In the genomic region with DNA sequence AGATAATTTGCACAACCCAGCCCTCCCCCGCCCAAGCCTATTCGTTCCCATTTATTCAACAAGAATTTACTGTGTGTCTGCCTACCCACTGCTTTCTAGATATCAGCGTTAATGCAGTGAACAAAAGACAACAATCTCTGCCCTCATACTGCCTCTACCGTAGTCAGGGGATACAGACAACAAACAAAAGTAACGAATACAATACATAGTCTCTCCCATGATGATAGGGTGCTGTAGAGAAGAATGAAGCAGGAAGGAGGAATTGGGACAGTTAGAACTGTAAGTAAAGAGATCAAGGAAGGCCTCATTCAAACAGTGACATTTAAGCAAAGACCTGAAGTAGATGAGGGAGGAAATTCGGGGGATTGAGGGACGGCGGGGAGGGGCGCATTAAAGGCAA, we compare ENCODE assay signal across 10 cellular contexts. TPM values are rescaled to one million over a fixed set of nuclear protein-coding genes. Genes with fewer than 3 reads are reported as not detected.
DNase-seq lines count a peak whose midpoint lies in the region; ATAC-seq and TF ChIP-seq lines count a peak whose summit lies in the region.
"Had no signal": no experiment of that assay in that cellular context is flagged by ENCODE, and none has a peak within 500 bp of the region (broad histone marks: within the 10 kb centered on the region; RNA-seq: fewer than 3 reads in every experiment).

No MANE protein-coding gene starts in this region.

- H3K4me2 ChIP-seq in SU-DHL-6 (ENCODE audit: low read depth, low read length, poor library complexity, severe bottlenecking), result peak overlapping the region; percentile 42

- H3K4me3 ChIP-seq in SU-DHL-6 (ENCODE audit: insufficient read depth, low read length, poor library complexity, severe bottlenecking) (no peak overlapping the region), fibroblast of villous mesenchyme (ENCODE audit: low read depth, low read length) (peak overlapping the region; percentile 100)

- peaks cover 33% of the 10 kb centered on the region; the same call in 1 of the 2 replicates for H3K36me3 ChIP-seq in SU-DHL-6 (ENCODE audit: low read length)
- H3K36me3 ChIP-seq: ovary had no signal

- H3K27me3 ChIP-seq in SU-DHL-6 (ENCODE audit: low read length), result no peaks in the 10 kb centered on the region
- H3K27me3 ChIP-seq: ovary had no signal

- no peak for TF ChIP-seq CTCF in SU-DHL-6 (IDR thresholded peaks at IDR 0.05; ENCODE audit: insufficient read depth, low read length, poor library complexity, severe bottlenecking)
- TF ChIP-seq CTCF in fibroblast of villous mesenchyme (IDR thresholded peaks at IDR 0.05; ENCODE audit: insufficient read depth, low read depth, low read length), result no peak

- H3K79me2 ChIP-seq in SU-DHL-6 (ENCODE audit: insufficient read depth, low read length), result peaks cover 48% of the 10 kb centered on the region

- H3K9me3 Mint-ChIP-seq in activated T-cell treated with anti-CD3 and anti-CD28 coated beads, Interleukin-2, amount 50 U/mL, for 72 hours, result no peaks in the 10 kb centered on the region
- no peaks in the 10 kb centered on the region for H3K9me3 Mint-ChIP-seq in stimulated activated naive CD8-positive, alpha-beta T cell treated with anti-CD3 and anti-CD28 coated beads, Interleukin-15, amount 100 ng/mL, for 72 hours

- H3K27ac Mint-ChIP-seq in activated T-cell treated with anti-CD3 and anti-CD28 coated beads, Interleukin-2, amount 50 U/mL, for 72 hours, result no peak overlapping the region
- no peak overlapping the region for H3K27ac Mint-ChIP-seq in stimulated activated naive CD8-positive, alpha-beta T cell treated with anti-CD3 and anti-CD28 coated beads, Interleukin-15, amount 100 ng/mL, for 72 hours

- H3K9ac ChIP-seq in SU-DHL-6 (ENCODE audit: low read length), result no peak overlapping the region

- H3K27me3 Mint-ChIP-seq in activated T-cell treated with anti-CD3 and anti-CD28 coated beads, Interleukin-2, amount 50 U/mL, for 72 hours (ENCODE audit: low read depth), result no peaks in the 10 kb centered on the region
- no peaks in the 10 kb centered on the region for H3K27me3 Mint-ChIP-seq in stimulated activated naive CD8-positive, alpha-beta T cell treated with anti-CD3 and anti-CD28 coated beads, Interleukin-15, amount 100 ng/mL, for 72 hours

- DNase-seq in activated T-cell treated with anti-CD3 and anti-CD28 coated beads, Interleukin-2, amount 50 U/mL, for 72 hours, result no peak
- no peak for DNase-seq in activated T-cell treated with anti-CD3 and anti-CD28 coated beads, Interleukin-2, amount 50 U/mL, for 1 hour
- DNase-seq in fibroblast of villous mesenchyme (ENCODE audit: low read depth) (peak; percentile 16), 8988T (no peak)
- no peak for DNase-seq in stimulated activated naive CD8-positive, alpha-beta T cell treated with anti-CD3 and anti-CD28 coated beads, Interleukin-15, amount 100 ng/mL, for 72 hours
- no peak for DNase-seq in stimulated activated naive CD4-positive, alpha-beta T cell treated with Interleukin-2 at 50 U/mL for 16 hours (lab: John Stamatoyannopoulos, UW)
- DNase-seq: C1 segment of cervical spinal cord had no signal

- peaks cover 5% of the 10 kb centered on the region; the same call in 1 of the 2 replicates for H4K20me1 ChIP-seq in SU-DHL-6 (ENCODE audit: low read depth, low read length)

- H3K4me1 Mint-ChIP-seq in activated T-cell treated with anti-CD3 and anti-CD28 coated beads, Interleukin-2, amount 50 U/mL, for 72 hours (ENCODE audit: low read depth), result peaks cover 64% of the 10 kb centered on the region
- H3K4me1 Mint-ChIP-seq in stimulated activated naive CD8-positive, alpha-beta T cell treated with anti-CD3 and anti-CD28 coated beads, Interleukin-15, amount 100 ng/mL, for 72 hours, result peaks cover 53% of the 10 kb centered on the region

- peaks cover 0 to 13% of the 10 kb centered on the region in 2 donors for H3K36me3 Mint-ChIP-seq in activated T-cell treated with anti-CD3 and anti-CD28 coated beads, Interleukin-2, amount 50 U/mL, for 72 hours (ENCODE audit: insufficient read depth in 2 of 2)

- no peaks in the 10 kb centered on the region for H3K9me3 ChIP-seq in SU-DHL-6 (ENCODE audit: insufficient read depth, low read length)
- H3K9me3 ChIP-seq: ovary had no signal

- no peaks in the 10 kb centered on the region for H3F3A ChIP-seq in SU-DHL-6 (ENCODE audit: insufficient read depth)

- peak overlapping the region; percentile 96 to 97 for H3K4me3 Mint-ChIP-seq in activated T-cell treated with anti-CD3 and anti-CD28 coated beads, Interleukin-2, amount 50 U/mL, for 72 hours
- H3K4me3 Mint-ChIP-seq in stimulated activated naive CD8-positive, alpha-beta T cell treated with anti-CD3 and anti-CD28 coated beads, Interleukin-15, amount 100 ng/mL, for 72 hours, result peak overlapping the region; percentile 76 to 100

- no peak for ATAC-seq in activated T-cell treated with anti-CD3 and anti-CD28 coated beads, Interleukin-2, amount 50 U/mL, for 72 hours (replicated peaks in 1 of 2)
- ATAC-seq in stimulated activated naive CD8-positive, alpha-beta T cell treated with anti-CD3 and anti-CD28 coated beads, Interleukin-15, amount 100 ng/mL, for 72 hours, result no peak
- ATAC-seq in GM21447 (IDR thresholded peaks at IDR 0.05; ENCODE audit: unreplicated experiment), result no peak

- H2AFZ ChIP-seq in SU-DHL-6 (ENCODE audit: low read depth, low read length, severe bottlenecking), result no peak overlapping the region

- H3K27ac ChIP-seq in SU-DHL-6 (ENCODE audit: low read depth, low read length), result no peak overlapping the region
- H3K27ac ChIP-seq: ovary had no signal

- no peaks in the 10 kb centered on the region for H3K9me2 ChIP-seq in SU-DHL-6 (replicated peaks; ENCODE audit: insufficient read depth, low read length)

RNA-seq across cellular contexts. Expression of gene GFM2, which starts 1.7 kb away (rescaled TPM):
- 10 to 100 TPM; 22.7 to 23.5 TPM for total RNA-seq in activated T-cell treated with anti-CD3 and anti-CD28 coated beads, Interleukin-2, amount 50 U/mL, for 72 hours
- 30.6 and 53.5 TPM in 2 replicates for total RNA-seq in fibroblast of villous mesenchyme

RNA-seq across cellular contexts. Expression of gene NSA2, which starts 1.8 kb away (rescaled TPM):
- total RNA-seq in activated T-cell treated with anti-CD3 and anti-CD28 coated beads, Interleukin-2, amount 50 U/mL, for 72 hours, result 10 to 100 TPM; 53.1 to 62.4 TPM
- total RNA-seq in fibroblast of villous mesenchyme, result 66.1 and 74.4 TPM in 2 replicates
